1 cellular context compared by ENCODE assay signal in the genomic region with DNA sequence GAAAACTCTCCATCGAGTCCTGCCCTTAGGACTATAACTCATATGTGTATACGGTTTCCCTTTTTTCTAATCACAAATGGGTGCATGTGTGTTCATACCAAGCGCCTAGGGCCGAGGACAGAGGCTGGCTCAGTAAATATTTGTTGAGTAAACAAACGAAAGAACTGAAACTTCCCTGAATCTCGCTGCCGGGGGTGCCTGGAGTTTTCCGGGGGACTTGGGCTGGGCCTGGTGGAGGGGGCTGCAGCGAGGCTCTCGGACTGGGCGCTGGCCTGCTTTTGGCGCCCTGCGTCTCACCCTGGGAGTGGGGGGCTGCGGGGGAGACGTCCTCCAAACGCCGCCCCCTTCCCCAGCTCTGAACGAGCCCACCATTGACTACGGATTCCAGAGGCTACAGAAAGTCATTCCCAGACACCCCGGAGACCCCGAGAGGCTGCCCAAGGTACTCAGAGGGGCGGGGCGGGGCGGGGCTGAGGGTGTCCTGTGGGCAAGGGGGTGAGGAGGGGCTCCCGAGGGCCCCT.
TF ChIP-seq lines count a peak whose summit lies in the region.

No MANE protein-coding gene starts in this region.

TF ChIP-seq in HepG2, 621 proteins besides CTCF, POLR2A, EP300 and RAD21 (continued from another document):
- TF ChIP-seq, protein P1, sequence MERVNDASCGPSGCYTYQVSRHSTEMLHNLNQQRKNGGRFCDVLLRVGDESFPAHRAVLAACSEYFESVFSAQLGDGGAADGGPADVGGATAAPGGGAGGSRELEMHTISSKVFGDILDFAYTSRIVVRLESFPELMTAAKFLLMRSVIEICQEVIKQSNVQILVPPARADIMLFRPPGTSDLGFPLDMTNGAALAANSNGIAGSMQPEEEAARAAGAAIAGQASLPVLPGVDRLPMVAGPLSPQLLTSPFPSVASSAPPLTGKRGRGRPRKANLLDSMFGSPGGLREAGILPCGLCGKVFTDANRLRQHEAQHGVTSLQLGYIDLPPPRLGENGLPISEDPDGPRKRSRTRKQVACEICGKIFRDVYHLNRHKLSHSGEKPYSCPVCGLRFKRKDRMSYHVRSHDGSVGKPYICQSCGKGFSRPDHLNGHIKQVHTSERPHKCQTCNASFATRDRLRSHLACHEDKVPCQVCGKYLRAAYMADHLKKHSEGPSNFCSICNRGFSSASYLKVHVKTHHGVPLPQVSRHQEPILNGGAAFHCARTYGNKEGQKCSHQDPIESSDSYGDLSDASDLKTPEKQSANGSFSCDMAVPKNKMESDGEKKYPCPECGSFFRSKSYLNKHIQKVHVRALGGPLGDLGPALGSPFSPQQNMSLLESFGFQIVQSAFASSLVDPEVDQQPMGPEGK (CRISPR knock-in tag; IDR thresholded peaks at IDR 0.05), result peak; percentile 65; the same call in 1 of the 2 replicates
- TF ChIP-seq ZNF30 (CRISPR knock-in tag; IDR thresholded peaks at IDR 0.05) (no peak), SMC3 (IDR thresholded peaks at IDR 0.05; ENCODE audit: low read length) (no peak), ZMYM2 (CRISPR knock-in tag; IDR thresholded peaks at IDR 0.05) (0 out of 2 replicates have a peak, but pooled peaks have one; percentile 6), POLR2G (IDR thresholded peaks at IDR 0.05; ENCODE audit: low read depth, low read length) (peak; percentile 70), FIP1L1 (IDR thresholded peaks at IDR 0.05; ENCODE audit: borderline replicate concordance, insufficient read depth, low read depth, low read length) (no peak), MED1 (CRISPR knock-in tag; IDR thresholded peaks at IDR 0.05) (peak; percentile 49), MED13 (CRISPR knock-in tag; IDR thresholded peaks at IDR 0.05) (no peak), SRSF1 (optimal IDR thresholded peaks at IDR 0.05; ENCODE audit: low read depth, low read length) (peak; percentile 6), FOXJ3 (CRISPR knock-in tag; IDR thresholded peaks at IDR 0.05; ENCODE audit: borderline replicate concordance) (peak; percentile 63; the same call in 1 of the 2 replicates), ZNF788 (CRISPR knock-in tag; IDR thresholded peaks at IDR 0.05; ENCODE audit: borderline replicate concordance) (peak; percentile 28; the same call in 1 of the 2 replicates), ZSCAN29 (CRISPR knock-in tag; conservative IDR thresholded peaks at IDR 0.05) (0 out of 2 replicates have a peak, but pooled peaks have one; percentile 36), ZNF292 (CRISPR knock-in tag; IDR thresholded peaks at IDR 0.05; ENCODE audit: borderline replicate concordance, low read depth) (peak; percentile 62; the same call in 1 of the 2 replicates), SP140L (CRISPR knock-in tag; IDR thresholded peaks at IDR 0.05; ENCODE audit: borderline replicate concordance) (no peak), ZNF737 (CRISPR knock-in tag; IDR thresholded peaks at IDR 0.05; ENCODE audit: borderline replicate concordance) (no peak), PCBP1 (IDR thresholded peaks at IDR 0.05; ENCODE audit: borderline replicate concordance, low read depth, low read length) (0 out of 2 replicates have a peak, but pooled peaks have one; percentile 19)
- TF ChIP-seq, protein P2, sequence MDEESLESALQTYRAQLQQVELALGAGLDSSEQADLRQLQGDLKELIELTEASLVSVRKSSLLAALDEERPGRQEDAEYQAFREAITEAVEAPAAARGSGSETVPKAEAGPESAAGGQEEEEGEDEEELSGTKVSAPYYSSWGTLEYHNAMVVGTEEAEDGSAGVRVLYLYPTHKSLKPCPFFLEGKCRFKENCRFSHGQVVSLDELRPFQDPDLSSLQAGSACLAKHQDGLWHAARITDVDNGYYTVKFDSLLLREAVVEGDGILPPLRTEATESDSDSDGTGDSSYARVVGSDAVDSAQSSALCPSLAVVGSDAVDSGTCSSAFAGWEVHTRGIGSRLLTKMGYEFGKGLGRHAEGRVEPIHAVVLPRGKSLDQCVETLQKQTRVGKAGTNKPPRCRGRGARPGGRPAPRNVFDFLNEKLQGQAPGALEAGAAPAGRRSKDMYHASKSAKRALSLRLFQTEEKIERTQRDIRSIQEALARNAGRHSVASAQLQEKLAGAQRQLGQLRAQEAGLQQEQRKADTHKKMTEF (CRISPR knock-in tag; IDR thresholded peaks at IDR 0.05), result peak; percentile 29; the same call in 1 of the 2 replicates
- TF ChIP-seq, protein P3, sequence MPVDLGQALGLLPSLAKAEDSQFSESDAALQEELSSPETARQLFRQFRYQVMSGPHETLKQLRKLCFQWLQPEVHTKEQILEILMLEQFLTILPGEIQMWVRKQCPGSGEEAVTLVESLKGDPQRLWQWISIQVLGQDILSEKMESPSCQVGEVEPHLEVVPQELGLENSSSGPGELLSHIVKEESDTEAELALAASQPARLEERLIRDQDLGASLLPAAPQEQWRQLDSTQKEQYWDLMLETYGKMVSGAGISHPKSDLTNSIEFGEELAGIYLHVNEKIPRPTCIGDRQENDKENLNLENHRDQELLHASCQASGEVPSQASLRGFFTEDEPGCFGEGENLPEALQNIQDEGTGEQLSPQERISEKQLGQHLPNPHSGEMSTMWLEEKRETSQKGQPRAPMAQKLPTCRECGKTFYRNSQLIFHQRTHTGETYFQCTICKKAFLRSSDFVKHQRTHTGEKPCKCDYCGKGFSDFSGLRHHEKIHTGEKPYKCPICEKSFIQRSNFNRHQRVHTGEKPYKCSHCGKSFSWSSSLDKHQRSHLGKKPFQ (CRISPR knock-in tag; IDR thresholded peaks at IDR 0.05; ENCODE audit: insufficient replicate concordance), result peak; percentile 47
- TF ChIP-seq, protein P4, sequence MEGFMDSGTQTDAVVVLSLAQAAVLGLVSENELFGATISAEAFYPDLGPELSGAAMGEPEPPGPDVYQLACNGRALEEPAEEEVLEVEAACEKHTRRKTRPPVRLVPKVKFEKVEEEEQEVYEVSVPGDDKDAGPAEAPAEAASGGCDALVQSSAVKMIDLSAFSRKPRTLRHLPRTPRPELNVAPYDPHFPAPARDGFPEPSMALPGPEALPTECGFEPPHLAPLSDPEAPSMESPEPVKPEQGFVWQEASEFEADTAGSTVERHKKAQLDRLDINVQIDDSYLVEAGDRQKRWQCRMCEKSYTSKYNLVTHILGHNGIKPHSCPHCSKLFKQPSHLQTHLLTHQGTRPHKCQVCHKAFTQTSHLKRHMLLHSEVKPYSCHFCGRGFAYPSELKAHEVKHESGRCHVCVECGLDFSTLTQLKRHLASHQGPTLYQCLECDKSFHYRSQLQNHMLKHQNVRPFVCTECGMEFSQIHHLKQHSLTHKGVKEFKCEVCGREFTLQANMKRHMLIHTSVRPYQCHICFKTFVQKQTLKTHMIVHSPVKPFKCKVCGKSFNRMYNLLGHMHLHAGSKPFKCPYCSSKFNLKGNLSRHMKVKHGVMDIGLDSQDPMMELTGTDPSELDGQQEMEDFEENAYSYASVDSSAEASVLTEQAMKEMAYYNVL (CRISPR knock-in tag; IDR thresholded peaks at IDR 0.05; ENCODE audit: borderline replicate concordance), result peak; percentile 83; the same call in 1 of the 2 replicates
- TF ChIP-seq, protein P5, sequence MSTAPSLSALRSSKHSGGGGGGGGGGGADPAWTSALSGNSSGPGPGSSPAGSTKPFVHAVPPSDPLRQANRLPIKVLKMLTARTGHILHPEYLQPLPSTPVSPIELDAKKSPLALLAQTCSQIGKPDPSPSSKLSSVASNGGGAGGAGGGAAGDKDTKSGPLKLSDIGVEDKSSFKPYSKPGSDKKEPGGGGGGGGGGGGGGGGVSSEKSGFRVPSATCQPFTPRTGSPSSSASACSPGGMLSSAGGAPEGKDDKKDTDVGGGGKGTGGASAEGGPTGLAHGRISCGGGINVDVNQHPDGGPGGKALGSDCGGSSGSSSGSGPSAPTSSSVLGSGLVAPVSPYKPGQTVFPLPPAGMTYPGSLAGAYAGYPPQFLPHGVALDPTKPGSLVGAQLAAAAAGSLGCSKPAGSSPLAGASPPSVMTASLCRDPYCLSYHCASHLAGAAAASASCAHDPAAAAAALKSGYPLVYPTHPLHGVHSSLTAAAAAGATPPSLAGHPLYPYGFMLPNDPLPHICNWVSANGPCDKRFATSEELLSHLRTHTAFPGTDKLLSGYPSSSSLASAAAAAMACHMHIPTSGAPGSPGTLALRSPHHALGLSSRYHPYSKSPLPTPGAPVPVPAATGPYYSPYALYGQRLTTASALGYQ (CRISPR knock-in tag; IDR thresholded peaks at IDR 0.05), result 0 out of 2 replicates have a peak, but pooled peaks have one; percentile 10
- TF ChIP-seq, protein P6, sequence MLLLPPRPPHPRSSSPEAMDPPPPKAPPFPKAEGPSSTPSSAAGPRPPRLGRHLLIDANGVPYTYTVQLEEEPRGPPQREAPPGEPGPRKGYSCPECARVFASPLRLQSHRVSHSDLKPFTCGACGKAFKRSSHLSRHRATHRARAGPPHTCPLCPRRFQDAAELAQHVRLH (CRISPR knock-in tag; IDR thresholded peaks at IDR 0.05; ENCODE audit: borderline replicate concordance, low read depth), result peak; percentile 28
